ENCODE assay signal across 2 cellular contexts in genomic region chr11:64839335-64839734, GRCh38.
TF ChIP-seq lines count a peak whose summit lies in the region.

No MANE protein-coding gene starts in this region.

TF ChIP-seq in K562, 482 proteins besides CTCF, POLR2A, EP300 and RAD21:
- TF ChIP-seq ZBTB2 (IDR thresholded peaks at IDR 0.05): no peak
- TF ChIP-seq ZNF507 (tag; conservative IDR thresholded peaks at IDR 0.05): no peak
- TF ChIP-seq PHF20 (IDR thresholded peaks at IDR 0.05; ENCODE audit: partially characterized antibody): no peak
- no peak for TF ChIP-seq SIRT6 (IDR thresholded peaks at IDR 0.05; ENCODE audit: low read depth, low read length)
- TF ChIP-seq MAX (CRISPR knock-in tag; IDR thresholded peaks at IDR 0.05): 0 out of 2 replicates have a peak, but pooled peaks have one; percentile 22
- TF ChIP-seq, protein P1, sequence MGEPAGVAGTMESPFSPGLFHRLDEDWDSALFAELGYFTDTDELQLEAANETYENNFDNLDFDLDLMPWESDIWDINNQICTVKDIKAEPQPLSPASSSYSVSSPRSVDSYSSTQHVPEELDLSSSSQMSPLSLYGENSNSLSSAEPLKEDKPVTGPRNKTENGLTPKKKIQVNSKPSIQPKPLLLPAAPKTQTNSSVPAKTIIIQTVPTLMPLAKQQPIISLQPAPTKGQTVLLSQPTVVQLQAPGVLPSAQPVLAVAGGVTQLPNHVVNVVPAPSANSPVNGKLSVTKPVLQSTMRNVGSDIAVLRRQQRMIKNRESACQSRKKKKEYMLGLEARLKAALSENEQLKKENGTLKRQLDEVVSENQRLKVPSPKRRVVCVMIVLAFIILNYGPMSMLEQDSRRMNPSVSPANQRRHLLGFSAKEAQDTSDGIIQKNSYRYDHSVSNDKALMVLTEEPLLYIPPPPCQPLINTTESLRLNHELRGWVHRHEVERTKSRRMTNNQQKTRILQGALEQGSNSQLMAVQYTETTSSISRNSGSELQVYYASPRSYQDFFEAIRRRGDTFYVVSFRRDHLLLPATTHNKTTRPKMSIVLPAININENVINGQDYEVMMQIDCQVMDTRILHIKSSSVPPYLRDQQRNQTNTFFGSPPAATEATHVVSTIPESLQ (CRISPR knock-in tag; IDR thresholded peaks at IDR 0.05): no peak
- TF ChIP-seq LEF1 (IDR thresholded peaks at IDR 0.05): no peak
- TF ChIP-seq, protein P2, sequence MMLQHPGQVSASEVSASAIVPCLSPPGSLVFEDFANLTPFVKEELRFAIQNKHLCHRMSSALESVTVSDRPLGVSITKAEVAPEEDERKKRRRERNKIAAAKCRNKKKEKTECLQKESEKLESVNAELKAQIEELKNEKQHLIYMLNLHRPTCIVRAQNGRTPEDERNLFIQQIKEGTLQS (IDR thresholded peaks at IDR 0.05): no peak
- TF ChIP-seq, protein P2 (CRISPR knock-in tag; conservative IDR thresholded peaks at IDR 0.05): no peak

TF ChIP-seq in GM12891, 5 proteins besides CTCF, POLR2A, EP300 and RAD21:
- no peak for TF ChIP-seq SPI1 (IDR thresholded peaks at IDR 0.05; ENCODE audit: low read depth, low read length)
- TF ChIP-seq POU2F2 (IDR thresholded peaks at IDR 0.05; ENCODE audit: low read depth, low read length): no peak
- TF ChIP-seq TAF1 (IDR thresholded peaks at IDR 0.05; ENCODE audit: low read depth, low read length): no peak
- TF ChIP-seq PAX5 (IDR thresholded peaks at IDR 0.05; ENCODE audit: insufficient read depth, low read length, severe bottlenecking): no peak
- no peak for TF ChIP-seq POLR2AphosphoS5 (IDR thresholded peaks at IDR 0.05; ENCODE audit: low read depth, low read length)
